ENCODE assay signal across 15 cellular contexts in the genomic region with DNA sequence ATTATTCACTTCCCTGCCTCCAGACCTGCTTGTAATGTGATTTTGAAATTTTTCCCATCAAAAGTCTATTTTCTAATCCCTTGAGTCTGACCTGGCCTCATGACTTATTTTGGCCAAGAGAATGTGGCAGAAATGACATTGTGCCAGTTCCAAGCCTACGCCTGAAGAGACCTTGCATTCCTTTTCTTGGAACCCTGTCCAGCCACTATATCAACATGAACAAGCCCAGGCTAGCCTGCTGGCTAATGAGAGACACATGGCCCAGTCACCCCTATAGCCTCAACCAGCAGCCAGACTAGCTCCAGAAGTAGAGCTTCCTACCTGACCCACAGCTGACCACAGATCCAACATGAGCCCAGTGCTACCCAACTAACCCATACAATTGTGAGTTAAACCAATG.
"Had no signal": no experiment of that assay in that cellular context is flagged by ENCODE, and none has a peak within 500 bp of the region (broad histone marks: within the 10 kb centered on the region; RNA-seq: fewer than 3 reads in every experiment).

No MANE protein-coding gene starts in this region.

- H3K27me3 ChIP-seq: tibial nerve, vagina had no signal

- ATAC-seq: natural killer cell, right cardiac atrium had no signal

- H3K4me3 ChIP-seq: coronary artery, tibial nerve, vagina had no signal

- DNase-seq: activated CD4-positive, alpha-beta memory T cell treated with anti-CD3 and anti-CD28 coated beads for 36 hours; activated CD8-positive, alpha-beta memory T cell treated with anti-CD3 and anti-CD28 coated beads, Interleukin-2, amount 50 U/mL, for 4 hours; central memory CD4-positive, alpha-beta T cell; effector CD4-positive, alpha-beta T cell; head of caudate nucleus; natural killer cell; nucleus accumbens; right cardiac atrium; small intestine; T1000 had no signal

- H3K4me1 ChIP-seq: tibial nerve, vagina had no signal

- FAIRE-seq: endothelial cell of umbilical vein, small intestine had no signal

- H3K36me3 ChIP-seq: tibial nerve, vagina had no signal

- H3K27ac ChIP-seq: coronary artery, tibial nerve, vagina, VCaP had no signal
